17 cellular contexts compared by ENCODE assay signal in the genomic region with DNA sequence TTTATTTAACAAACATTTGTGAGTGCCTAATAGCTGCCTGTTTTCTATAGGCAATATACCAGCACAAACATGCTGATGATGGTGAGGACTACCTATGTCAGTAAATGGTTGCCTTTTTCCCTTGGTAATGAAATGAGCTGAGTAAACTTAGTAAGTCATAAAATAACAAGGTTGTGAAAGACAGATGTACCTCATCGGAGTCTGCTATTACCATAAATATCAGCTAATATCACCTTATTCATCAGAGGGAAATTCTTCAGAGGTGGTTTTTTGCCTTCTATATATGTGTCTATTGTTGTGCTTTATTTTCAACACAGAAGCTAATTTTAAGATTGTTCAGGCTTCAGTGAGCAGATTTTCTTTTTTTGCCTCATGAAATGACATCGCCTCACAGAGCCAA.
"Had no signal": no experiment of that assay in that cellular context is flagged by ENCODE, and none has a peak within 500 bp of the region (broad histone marks: within the 10 kb centered on the region; RNA-seq: fewer than 3 reads in every experiment).

No MANE protein-coding gene starts in this region.

- DNase-seq: islet precursor cell; left ventricle myocardium inferior; mesendoderm; naive B cell; natural killer cell; nephron progenitor cell; occipital lobe; right cardiac atrium; sigmoid colon; small intestine; spleen; stimulated activated CD4-positive, alpha-beta T cell treated with anti-CD3 and anti-CD28 coated beads, Interleukin-4, amount 100 ng/mL, for 24 hours; stimulated activated naive CD4-positive, alpha-beta T cell treated with Interleukin-2 at 50 U/mL for 16 hours; stimulated activated naive CD8-positive, alpha-beta T cell treated with anti-CD3 and anti-CD28 coated beads, Interleukin-15, amount 100 ng/mL, for 72 hours; substantia nigra; uterus had no signal

- ATAC-seq: natural killer cell; right cardiac atrium; stimulated activated memory B cell treated with anti-CD40 and anti-IgM and Interleukin-4, amounts not matched to agents 10 μg/mL and 1 μg/mL and 100 μg/mL, for 72 hours; stimulated activated naive CD8-positive, alpha-beta T cell treated with anti-CD3 and anti-CD28 coated beads, Interleukin-15, amount 100 ng/mL, for 72 hours had no signal
